In genomic region chr1:228494970-228495853, GRCh38 we compare ENCODE assay signal across 18 cellular contexts.
"Had no signal": no experiment of that assay in that cellular context is flagged by ENCODE, and none has a peak within 500 bp of the region (broad histone marks: within the 10 kb centered on the region; RNA-seq: fewer than 3 reads in every experiment).

No MANE protein-coding gene starts in this region.

- H3K9me3 Mint-ChIP-seq: activated CD4-positive, alpha-beta T cell treated with anti-CD3 and anti-CD28 coated beads, Interleukin-2, amount 10 ng/mL, durations not matched to agents 7 days and 5 days; memory B cell; naive thymus-derived CD8-positive, alpha-beta T cell; stimulated activated naive CD8-positive, alpha-beta T cell treated with anti-CD3 and anti-CD28 coated beads, Interleukin-15, Interleukin-2, amounts not matched to agents 100 ng/mL and 50 ng/mL, for 24 hours; T-helper 2 cell treated with Interferon-gamma antibody and Interleukin-4, amounts not matched to agents 5 μg/mL and 100 μg/mL, for 36 hours; type B pancreatic cell had no signal

- H3K4me1 ChIP-seq: SJCRH30 had no signal

- H3K9me3 ChIP-seq: left ventricle myocardium inferior, SJCRH30 had no signal

- H3K27me3 ChIP-seq: SJCRH30 had no signal

- ATAC-seq: naive thymus-derived CD8-positive, alpha-beta T cell; right cardiac atrium had no signal

- H3K4me3 Mint-ChIP-seq: activated CD4-positive, alpha-beta T cell treated with anti-CD3 and anti-CD28 coated beads, Interleukin-2, amount 10 ng/mL, durations not matched to agents 7 days and 5 days; memory B cell; naive thymus-derived CD8-positive, alpha-beta T cell; stimulated activated naive CD8-positive, alpha-beta T cell treated with anti-CD3 and anti-CD28 coated beads, Interleukin-15, Interleukin-2, amounts not matched to agents 100 ng/mL and 50 ng/mL, for 24 hours; T-helper 2 cell treated with Interferon-gamma antibody and Interleukin-4, amounts not matched to agents 5 μg/mL and 100 μg/mL, for 36 hours; type B pancreatic cell had no signal

- FAIRE-seq: endothelial cell of umbilical vein had no signal

- H3K4me3 ChIP-seq: coronary artery, left ventricle myocardium inferior, SJCRH30, smooth muscle cell had no signal

- H3K27ac ChIP-seq: coronary artery, left ventricle myocardium inferior, SJCRH30 had no signal

- DNase-seq: activated CD4-positive, alpha-beta T cell treated with anti-CD3 and anti-CD28 coated beads, Interleukin-2, amount 10 ng/mL, durations not matched to agents 7 days and 5 days; activated gamma-delta T cell; central memory CD4-positive, alpha-beta T cell; foreskin fibroblast; left ventricle myocardium inferior; naive thymus-derived CD8-positive, alpha-beta T cell; occipital lobe; right cardiac atrium; SJCRH30; stimulated activated CD4-positive, alpha-beta T cell treated with anti-CD3 and anti-CD28 coated beads, Interleukin-4, amount 100 ng/mL, for 4 hours; stimulated activated CD8-positive, alpha-beta memory T cell treated with anti-CD3 and anti-CD28 coated beads, Interleukin-4, amount 100 ng/mL, for 48 hours had no signal

- H3K4me2 ChIP-seq: smooth muscle cell had no signal

- H3K27me3 Mint-ChIP-seq: activated CD4-positive, alpha-beta T cell treated with anti-CD3 and anti-CD28 coated beads, Interleukin-2, amount 10 ng/mL, durations not matched to agents 7 days and 5 days; memory B cell; naive thymus-derived CD8-positive, alpha-beta T cell; stimulated activated naive CD8-positive, alpha-beta T cell treated with anti-CD3 and anti-CD28 coated beads, Interleukin-15, Interleukin-2, amounts not matched to agents 100 ng/mL and 50 ng/mL, for 24 hours; type B pancreatic cell had no signal

- H3K27ac Mint-ChIP-seq: activated CD4-positive, alpha-beta T cell treated with anti-CD3 and anti-CD28 coated beads, Interleukin-2, amount 10 ng/mL, durations not matched to agents 7 days and 5 days; memory B cell; stimulated activated naive CD8-positive, alpha-beta T cell treated with anti-CD3 and anti-CD28 coated beads, Interleukin-15, Interleukin-2, amounts not matched to agents 100 ng/mL and 50 ng/mL, for 24 hours; T-helper 2 cell treated with Interferon-gamma antibody and Interleukin-4, amounts not matched to agents 5 μg/mL and 100 μg/mL, for 36 hours; type B pancreatic cell had no signal
